ENCODE assay signal across 7 cellular contexts in the genomic region with DNA sequence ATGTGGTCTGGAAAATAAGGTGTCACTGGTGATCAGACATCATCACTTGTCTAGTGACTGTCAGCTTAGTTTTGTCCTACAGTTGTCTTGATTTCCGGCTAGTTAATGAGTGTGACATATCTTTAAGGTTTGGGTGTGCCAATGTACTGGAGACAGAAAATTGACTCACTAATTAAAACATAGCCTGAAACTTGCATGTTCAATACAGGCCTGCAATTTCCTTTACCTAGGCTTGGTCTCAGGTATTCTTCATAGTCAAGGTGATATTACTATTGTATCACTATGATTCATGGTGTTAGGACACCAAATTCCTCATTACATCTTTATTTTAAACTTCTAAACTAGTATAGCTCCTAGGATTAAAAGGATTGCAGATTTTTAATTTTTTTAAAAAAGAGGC. TPM values are rescaled to one million over a fixed set of nuclear protein-coding genes. Genes with fewer than 3 reads are reported as not detected.
DNase-seq lines count a peak whose midpoint lies in the region; ATAC-seq, FAIRE-seq and TF ChIP-seq lines count a peak whose summit lies in the region.
"Not testable (repeated sequence)": the region's sequence is repeated elsewhere in the genome, so short reads cannot be mapped to it uniquely, and the experiment has no call there.

No MANE protein-coding gene starts in this region.

- peak overlapping the region; percentile 82 for H3K27ac ChIP-seq in WERI-Rb-1
- H3K27ac ChIP-seq in mammary epithelial cell (ENCODE audit: insufficient read depth, low read depth, low read length): peak overlapping the region; percentile 41
- H3K27ac ChIP-seq in endodermal cell (ENCODE audit: low read depth, low read length): not testable (repeated sequence)

- H3K9me3 ChIP-seq in WERI-Rb-1 (ENCODE audit: severe bottlenecking); mammary epithelial cell (replicated peaks; ENCODE audit: insufficient read depth, low read length); endodermal cell (ENCODE audit: control insufficient read depth, low read length): not testable (repeated sequence)

- CTCF ChIA-PET in mammary epithelial cell (lab: Charles Lee; ENCODE audit: low non-redundant PET): not testable (repeated sequence)

- TF ChIP-seq CTCF in WERI-Rb-1 (IDR thresholded peaks at IDR 0.05; ENCODE audit: low read depth, low read length); mammary epithelial cell (conservative IDR thresholded peaks at IDR 0.05 in 1 of 2, IDR thresholded peaks at IDR 0.05 in 1 of 2; ENCODE audit: extremely low read depth in 1 of 2, insufficient read depth in 1 of 2, low read depth in 1 of 2, low read length in 2 of 2); endodermal cell (conservative IDR thresholded peaks at IDR 0.05); type B pancreatic cell (conservative IDR thresholded peaks at IDR 0.05): not testable (repeated sequence)

- not testable (repeated sequence) for H3K79me2 ChIP-seq in mammary epithelial cell (ENCODE audit: insufficient read depth, low read length)

- not testable (repeated sequence) for H3K27me3 Mint-ChIP-seq in endodermal cell (ENCODE audit: insufficient read depth); type B pancreatic cell

- H3K4me1 Mint-ChIP-seq in endodermal cell: peaks cover 65% of the 10 kb centered on the region
- not testable (repeated sequence) for H3K4me1 Mint-ChIP-seq in type B pancreatic cell (ENCODE audit: unreplicated experiment)

- H3K27ac Mint-ChIP-seq in endodermal cell (peak overlapping the region; percentile 20), type B pancreatic cell (peak overlapping the region; percentile 52)

- FAIRE-seq in GM19239 (lab: Jason Lieb, UNC): peak; percentile 71

- ATAC-seq in esophagus mucosa (peak; percentile 77), left colon (peak; percentile 69)

- H3K36me3 Mint-ChIP-seq in endodermal cell (ENCODE audit: low read depth) (peaks cover 15% of the 10 kb centered on the region), type B pancreatic cell (peaks cover 21% of the 10 kb centered on the region)

- not testable (repeated sequence) for H3K9me3 Mint-ChIP-seq in endodermal cell, type B pancreatic cell

- H3K4me1 ChIP-seq in mammary epithelial cell (ENCODE audit: insufficient read depth, low read length): peaks cover 13% of the 10 kb centered on the region
- H3K4me1 ChIP-seq in endodermal cell (ENCODE audit: control insufficient read depth, insufficient read depth, low read length): not testable (repeated sequence)

- H3K4me2 ChIP-seq in mammary epithelial cell (ENCODE audit: insufficient read depth, low read depth, low read length): not testable (repeated sequence)

- DNase-seq in GM19239 (ENCODE audit: insufficient read length, low spot score); WERI-Rb-1; endodermal cell; left colon; type B pancreatic cell (ENCODE audit: extremely low spot score, unreplicated experiment): not testable (repeated sequence)
- peak; percentile 60 for DNase-seq in mammary epithelial cell

- not testable (repeated sequence) for H3K4me3 ChIP-seq in WERI-Rb-1 (ENCODE audit: low read depth, low read length); mammary epithelial cell (replicated peaks in 1 of 3; ENCODE audit: insufficient read depth in 1 of 3, low read depth in 2 of 3, low read length in 3 of 3); endodermal cell (ENCODE audit: low read length)

- not testable (repeated sequence) for BruUV-seq in mammary epithelial cell (replicated peaks; lab: Mats Ljungman, UMichigan)

- in situ Hi-C loops in mammary epithelial cell (cut with MboI; ENCODE audit: low sequenced_read_pairs in 2 of 2): not testable (repeated sequence)

- intact Hi-C loops in mammary epithelial cell (cut with micrococcal nuclease); left colon (cut with DNase I, micrococcal nuclease): not testable (repeated sequence)

- H4K20me1 ChIP-seq in mammary epithelial cell (ENCODE audit: insufficient read depth, low read length): not testable (repeated sequence)

- H3K9ac ChIP-seq in mammary epithelial cell (ENCODE audit: insufficient read depth, low read length); endodermal cell (ENCODE audit: extremely low read depth, low read length, poor library complexity, severe bottlenecking): not testable (repeated sequence)

- H3K36me3 ChIP-seq in WERI-Rb-1: peaks cover 12% of the 10 kb centered on the region
- H3K36me3 ChIP-seq in mammary epithelial cell (ENCODE audit: insufficient read depth, low read length); endodermal cell (ENCODE audit: control insufficient read depth, insufficient read depth, low read length): not testable (repeated sequence)

- 89% methylated on average over 1 of the region's 1 CpG for WGBS in mammary epithelial cell (ENCODE audit: low coverage, missing lambda C conversion rate)
- WGBS in endodermal cell (ENCODE audit: insufficient coverage in 1 of 2, insufficient read length in 1 of 2), 2 experiments: 87 to 100% methylated on average over 1 of the region's 1 CpG

- H2AFZ ChIP-seq in mammary epithelial cell (ENCODE audit: low read depth, low read length): peak overlapping the region; percentile 62

- not testable (repeated sequence) for H3K27me3 ChIP-seq in WERI-Rb-1 (ENCODE audit: insufficient read depth, low read depth, severe bottlenecking); mammary epithelial cell (ENCODE audit: insufficient read depth, low read length); endodermal cell (ENCODE audit: control insufficient read depth, insufficient read depth, low read length, poor library complexity, severe bottlenecking)

- H3K4me3 Mint-ChIP-seq in endodermal cell, type B pancreatic cell: not testable (repeated sequence)

- dilution Hi-C loops in mammary epithelial cell (cut with HindIII; ENCODE audit: low sequenced_read_pairs): not testable (repeated sequence)

RNA-seq across cellular contexts. Expression of gene PKIB, which starts 32.4 kb away (rescaled TPM):
- total RNA-seq in mammary epithelial cell (10 to 100 TPM in 1 of 2 donors, 1 to 10 TPM in 1; 1.8 to 24.2 TPM), endodermal cell (10 to 100 TPM; 46.0 to 56.1 TPM), esophagus mucosa (0.88 TPM), left colon (100 to 1,000 TPM; 140 to 169 TPM), type B pancreatic cell (ENCODE audit: low replicate concordance) (31.7 and 56.8 TPM in 2 replicates)
- polyA plus RNA-seq in mammary epithelial cell: 4.7 TPM
- 2.9 TPM for polyA minus RNA-seq in mammary epithelial cell
- 42.6 TPM for polyA plus RNA-seq in endodermal cell (2013, experiment 1 of 2)
- polyA plus RNA-seq in endodermal cell (2013, experiment 2 of 2): 43.7 TPM
